Comparison of ENCODE assay signal across 25 cellular contexts in genomic region chr20:3192226-3193015, GRCh38.
"Had no signal": no experiment of that assay in that cellular context is flagged by ENCODE, and none has a peak within 500 bp of the region (broad histone marks: within the 10 kb centered on the region; RNA-seq: fewer than 3 reads in every experiment).

No MANE protein-coding gene starts in this region.

- H3K27ac ChIP-seq: adrenal gland, neural progenitor cell, right lobe of liver, SJSA1, skin epidermis, thoracic aorta, upper lobe of left lung had no signal

- H3K4me1 ChIP-seq: adrenal gland, neural progenitor cell, right lobe of liver, SJSA1, upper lobe of left lung had no signal

- ATAC-seq: esophagus mucosa; left cardiac atrium; mucosa of descending colon; right lobe of liver; stimulated activated memory B cell treated with anti-CD40 and anti-IgM and Interleukin-4, amounts not matched to agents 10 μg/mL and 1 μg/mL and 100 μg/mL, for 72 hours; WTC11 had no signal

- H3K9me3 ChIP-seq: adrenal gland, mucosa of descending colon, right lobe of liver, SJSA1, thoracic aorta, upper lobe of left lung had no signal

- H3K4me3 ChIP-seq: adrenal gland, mucosa of descending colon, neural progenitor cell, right lobe of liver, SJSA1, skin epidermis, thoracic aorta, upper lobe of left lung had no signal

- H3K27ac Mint-ChIP-seq: neural progenitor cell; stimulated activated memory B cell treated with anti-CD40 and anti-IgM and Interleukin-4, amounts not matched to agents 10 μg/mL and 1 μg/mL and 100 μg/mL, for 72 hours had no signal

- H3K4me3 Mint-ChIP-seq: neural progenitor cell; stimulated activated memory B cell treated with anti-CD40 and anti-IgM and Interleukin-4, amounts not matched to agents 10 μg/mL and 1 μg/mL and 100 μg/mL, for 72 hours; WTC11 had no signal

- DNase-seq: activated CD4-positive, alpha-beta T cell treated with anti-CD3 and anti-CD28 coated beads, Interleukin-2, amount 50 U/mL, for 4 hours; activated CD8-positive, alpha-beta memory T cell treated with anti-CD3 and anti-CD28 coated beads for 24 hours; activated CD8-positive, alpha-beta memory T cell treated with anti-CD3 and anti-CD28 coated beads, Interleukin-2, amount 50 U/mL, for 4 hours; activated naive CD4-positive, alpha-beta T cell treated with anti-CD3 and anti-CD28 coated beads, Interleukin-2, amount 50 U/mL, for 16 hours; activated T-cell treated with anti-CD3 and anti-CD28 coated beads, Interleukin-2, amount 50 U/mL, for 48 hours; adrenal gland; effector CD4-positive, alpha-beta T cell; foreskin melanocyte; glutamatergic neuron; hippocampal formation; left cardiac atrium; mesenchymal stem cell; mucosa of descending colon; stimulated activated CD4-positive, alpha-beta T cell treated with anti-CD3 and anti-CD28 coated beads, Interleukin-2, amount 100 ng/mL, for 24 hours; T-helper 1 cell; T-helper 9 cell; upper lobe of left lung had no signal

- H3K36me3 ChIP-seq: neural progenitor cell had no signal

- H3K9ac ChIP-seq: neural progenitor cell had no signal

- H3K4me1 Mint-ChIP-seq: neural progenitor cell had no signal

- H3K27me3 Mint-ChIP-seq: stimulated activated memory B cell treated with anti-CD40 and anti-IgM and Interleukin-4, amounts not matched to agents 10 μg/mL and 1 μg/mL and 100 μg/mL, for 72 hours had no signal

- H3K27me3 ChIP-seq: adrenal gland, neural progenitor cell, right lobe of liver, SJSA1, upper lobe of left lung had no signal

- H3K9me3 Mint-ChIP-seq: neural progenitor cell; stimulated activated memory B cell treated with anti-CD40 and anti-IgM and Interleukin-4, amounts not matched to agents 10 μg/mL and 1 μg/mL and 100 μg/mL, for 72 hours; WTC11 had no signal
